Comparison of ENCODE assay signal across 1 cellular context in the genomic region with DNA sequence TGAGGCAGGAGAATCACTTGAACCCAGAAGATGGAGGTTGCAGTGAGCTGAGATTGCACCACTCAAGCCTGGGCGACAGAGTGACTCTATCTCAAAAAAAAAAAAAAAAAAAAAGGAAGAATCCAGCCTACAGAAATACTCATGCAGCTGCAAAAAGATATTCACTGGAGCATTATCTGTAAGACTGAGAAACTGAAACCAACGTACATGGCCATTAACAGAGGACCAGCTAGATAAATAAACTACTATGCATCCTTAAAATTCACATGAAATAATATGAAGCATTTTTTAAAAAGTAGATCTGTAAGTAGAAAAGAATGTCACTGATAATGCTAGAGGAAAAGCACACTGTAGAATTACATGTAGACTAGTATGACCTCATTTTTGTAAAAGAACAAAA.
A peak's percentile ranks its signal among the peaks of the same experiment; 100 is the strongest.
TF ChIP-seq lines count a peak whose summit lies in the region.

No MANE protein-coding gene starts in this region.

TF ChIP-seq in HepG2, 621 proteins besides CTCF, POLR2A, EP300 and RAD21:
- TF ChIP-seq ZNF564 (CRISPR knock-in tag; IDR thresholded peaks at IDR 0.05) (no peak), ATF7 (IDR thresholded peaks at IDR 0.05) (peak; percentile 67), ATF7 (CRISPR knock-in tag; IDR thresholded peaks at IDR 0.05) (no peak)
